In genomic region chr11:60786811-60787567, GRCh38 we compare ENCODE assay signal across 12 cellular contexts.
DNase-seq lines count a peak whose midpoint lies in the region; ATAC-seq and TF ChIP-seq lines count a peak whose summit lies in the region.
"Had no signal": no experiment of that assay in that cellular context is flagged by ENCODE, and none has a peak within 500 bp of the region (broad histone marks: within the 10 kb centered on the region; RNA-seq: fewer than 3 reads in every experiment).

No MANE protein-coding gene starts in this region.

- DNase-seq in AG08395 (ENCODE audit: low spot score) (peak; percentile 70), NCI-H1694 (lab: John Stamatoyannopoulos, UW) (peak; percentile 19), fibroblast of gingiva (ENCODE audit: low read depth) (peak; percentile 29)
- DNase-seq in stimulated activated naive CD4-positive, alpha-beta T cell treated with Interleukin-2 at 50 U/mL for 16 hours (lab: John Stamatoyannopoulos, UW) = no peak
- DNase-seq: activated CD4-positive, alpha-beta T cell treated with anti-CD3 and anti-CD28 coated beads, Interleukin-2, amount 50 U/mL, for 48 hours; CD4-positive, CD25-positive, alpha-beta regulatory T cell; KG1; stimulated activated naive CD8-positive, alpha-beta T cell treated with anti-CD3 and anti-CD28 coated beads, Interleukin-15, Interleukin-2, amounts not matched to agents 100 U/mL and 50 U/mL, for 24 hours had no signal

- ATAC-seq in GM18511 (IDR thresholded peaks at IDR 0.05; ENCODE audit: unreplicated experiment) = no peak
- ATAC-seq in GM19395 (IDR thresholded peaks at IDR 0.05; ENCODE audit: unreplicated experiment) = no peak
- no peak for ATAC-seq in GM19452 (IDR thresholded peaks at IDR 0.05; ENCODE audit: unreplicated experiment)
- ATAC-seq: stimulated activated naive CD8-positive, alpha-beta T cell treated with anti-CD3 and anti-CD28 coated beads, Interleukin-15, Interleukin-2, amounts not matched to agents 100 U/mL and 50 U/mL, for 24 hours had no signal

- H3K27me3 Mint-ChIP-seq in nephron (ENCODE audit: low read depth) = peaks cover 7% of the 10 kb centered on the region

- no peak for TF ChIP-seq CTCF in nephron (IDR thresholded peaks at IDR 0.05; ENCODE audit: unreplicated experiment in 3 of 3)

- peaks cover 8% of the 10 kb centered on the region for H3K9me3 Mint-ChIP-seq in nephron
- H3K9me3 Mint-ChIP-seq: CD4-positive, CD25-positive, alpha-beta regulatory T cell had no signal

- H3K27ac Mint-ChIP-seq in nephron = peak overlapping the region; percentile 10 to 71 (median 30)
- H3K27ac Mint-ChIP-seq: CD4-positive, CD25-positive, alpha-beta regulatory T cell had no signal

- H3K36me3 Mint-ChIP-seq in nephron (ENCODE audit: low read depth) = no peaks in the 10 kb centered on the region
- H3K36me3 Mint-ChIP-seq: CD4-positive, CD25-positive, alpha-beta regulatory T cell had no signal

- no peak overlapping the region for H3K4me3 Mint-ChIP-seq in nephron

- H3K4me1 Mint-ChIP-seq in nephron = peaks cover 39% of the 10 kb centered on the region
- H3K4me1 Mint-ChIP-seq: CD4-positive, CD25-positive, alpha-beta regulatory T cell had no signal
